ENCODE assay signal across 16 cellular contexts in genomic region chr2:224122542-224122941, GRCh38.
"Had no signal": no experiment of that assay in that cellular context is flagged by ENCODE, and none has a peak within 500 bp of the region (broad histone marks: within the 10 kb centered on the region; RNA-seq: fewer than 3 reads in every experiment).

No MANE protein-coding gene starts in this region.

- H3K36me3 ChIP-seq: adrenal gland, esophagus muscularis mucosa, lower lobe of right lung, neural progenitor cell, thyroid gland, WERI-Rb-1 had no signal

- H3K27ac ChIP-seq: adrenal gland, esophagus muscularis mucosa, lower lobe of right lung, neural progenitor cell, psoas muscle, thyroid gland, WERI-Rb-1 had no signal

- H2AFZ ChIP-seq: neural progenitor cell had no signal

- H3K9me3 ChIP-seq: adrenal gland, esophagus muscularis mucosa, lower lobe of right lung, psoas muscle, thyroid gland had no signal

- H3K4me2 ChIP-seq: neural progenitor cell had no signal

- H3K4me1 ChIP-seq: adrenal gland, lower lobe of right lung, neural progenitor cell, psoas muscle, thyroid gland had no signal

- ATAC-seq: left colon; lower lobe of right lung; psoas muscle; sciatic nerve; stimulated activated effector memory CD8-positive, alpha-beta T cell treated with anti-CD3 and anti-CD28 coated beads, Interleukin-12 subunit alpha, Interleukin-12 subunit beta, amount 100 ng/mL, for 72 hours; T-helper 17 cell had no signal

- H3K27me3 ChIP-seq: adrenal gland, esophagus muscularis mucosa, neural progenitor cell, thyroid gland had no signal

- H3K4me3 ChIP-seq: adrenal gland, esophagus muscularis mucosa, lower lobe of right lung, neural progenitor cell, psoas muscle, thyroid gland had no signal

- DNase-seq: activated CD4-positive, alpha-beta T cell treated with anti-CD3 and anti-CD28 coated beads, Interleukin-2, amount 50 U/mL, for 48 hours; adrenal gland; head of caudate nucleus; immature natural killer cell; left colon; lower lobe of right lung; naive B cell; psoas muscle; stimulated activated CD4-positive, alpha-beta T cell treated with anti-CD3 and anti-CD28 coated beads, Interleukin-1b, Interleukin-23, amount 100 ng/mL, for 48 hours; T-helper 17 cell; thyroid gland; WERI-Rb-1 had no signal

- H3K9ac ChIP-seq: neural progenitor cell had no signal
